ENCODE assay signal across 22 cellular contexts in the genomic region with DNA sequence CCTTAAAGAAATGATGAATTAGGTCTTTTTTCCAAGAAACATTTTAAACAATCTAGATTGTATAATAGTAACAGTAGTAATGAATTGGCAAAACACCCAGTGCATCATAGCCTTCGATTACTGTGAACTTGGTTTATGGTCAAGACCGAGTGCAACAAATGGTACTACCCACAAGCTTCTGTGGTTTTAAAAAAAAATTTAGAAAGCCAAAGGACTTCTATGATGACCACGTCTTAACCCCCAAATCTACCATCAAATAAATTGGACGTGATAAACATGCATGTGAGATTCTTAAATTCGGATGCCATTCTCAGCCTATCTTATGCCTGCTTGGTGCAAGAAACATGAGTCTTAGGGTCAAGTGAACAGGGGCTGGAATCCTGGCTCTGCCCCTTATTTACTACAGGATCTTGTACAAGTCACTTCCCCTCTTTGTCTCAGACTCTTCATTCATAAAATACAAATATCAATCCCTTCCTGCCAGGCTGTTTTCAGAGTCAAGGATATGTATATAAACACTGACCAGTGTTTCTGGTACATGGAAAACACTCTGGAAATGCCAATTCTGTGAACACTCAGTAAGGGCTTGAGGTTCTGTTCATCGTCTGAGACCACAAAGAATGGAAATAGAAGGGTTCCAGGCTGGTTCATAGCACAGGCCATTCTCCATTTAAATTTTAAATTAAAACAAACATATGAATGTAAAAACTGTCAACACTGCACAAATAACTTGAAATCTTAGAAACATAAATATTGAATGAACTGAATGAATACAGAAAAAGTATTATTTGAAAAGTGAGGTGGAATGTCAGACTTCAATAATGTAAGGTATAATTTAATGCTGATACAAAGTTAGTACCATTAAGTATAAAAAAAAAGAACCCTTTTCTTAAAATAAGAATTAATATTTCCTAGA.
DNase-seq lines count a peak whose midpoint lies in the region; ATAC-seq, FAIRE-seq and TF ChIP-seq lines count a peak whose summit lies in the region.
"Had no signal": no experiment of that assay in that cellular context is flagged by ENCODE, and none has a peak within 500 bp of the region (broad histone marks: within the 10 kb centered on the region; RNA-seq: fewer than 3 reads in every experiment).

No MANE protein-coding gene starts in this region.

- H3K4me3 ChIP-seq in endodermal cell (ENCODE audit: low read length), result no peak overlapping the region
- no peak overlapping the region for H3K4me3 ChIP-seq in neural progenitor cell
- H3K4me3 ChIP-seq in small intestine (ENCODE audit: low read depth in 1 of 2, low read length in 2 of 2), result no peak overlapping the region
- H3K4me3 ChIP-seq: adrenal gland, PC-9, thyroid gland had no signal

- H4K20me1 ChIP-seq in neural progenitor cell (ENCODE audit: low read depth), result peaks cover 75% of the 10 kb centered on the region

- no peak overlapping the region for H3K4me2 ChIP-seq in neural progenitor cell
- H3K4me2 ChIP-seq: PC-9 had no signal

- H3K4me1 Mint-ChIP-seq in endodermal cell (peaks cover 30% of the 10 kb centered on the region), neural progenitor cell (peaks cover 28% of the 10 kb centered on the region)

- H3K36me3 Mint-ChIP-seq in endodermal cell (ENCODE audit: low read depth), result no peaks in the 10 kb centered on the region
- H3K36me3 Mint-ChIP-seq in neural progenitor cell, result peaks cover 23% of the 10 kb centered on the region
- H3K36me3 Mint-ChIP-seq: CD4-positive, alpha-beta memory T cell; stimulated activated naive B cell treated with anti-CD40 and anti-IgM and Interleukin-4, amounts not matched to agents 10 μg/mL and 1 μg/mL and 100 μg/mL, for 72 hours had no signal

- H3K36me3 ChIP-seq in endodermal cell (ENCODE audit: control insufficient read depth, insufficient read depth, low read length), result peaks cover 5% of the 10 kb centered on the region
- no peaks in the 10 kb centered on the region for H3K36me3 ChIP-seq in neural progenitor cell
- H3K36me3 ChIP-seq in small intestine (ENCODE audit: control insufficient read depth in 2 of 2, insufficient read depth in 2 of 2, low read length in 2 of 2), result no peaks in the 10 kb centered on the region
- H3K36me3 ChIP-seq: adrenal gland, thyroid gland had no signal

- H3K9ac ChIP-seq in endodermal cell (ENCODE audit: extremely low read depth, low read length, poor library complexity, severe bottlenecking), result no peak overlapping the region
- no peak overlapping the region for H3K9ac ChIP-seq in neural progenitor cell

- peaks cover 32% of the 10 kb centered on the region for H3F3A ChIP-seq in neural progenitor cell (ENCODE audit: low read depth)

- ATAC-seq in GM19452 (IDR thresholded peaks at IDR 0.05; ENCODE audit: unreplicated experiment), result no peak
- ATAC-seq in GM18498 (IDR thresholded peaks at IDR 0.05; ENCODE audit: unreplicated experiment), result no peak
- ATAC-seq: activated CD4-positive, alpha-beta T cell treated with anti-CD3 and anti-CD28 coated beads for 36 hours; stimulated activated naive B cell treated with anti-CD40 and anti-IgM and Interleukin-4, amounts not matched to agents 10 μg/mL and 1 μg/mL and 100 μg/mL, for 72 hours had no signal

- FAIRE-seq in G401.6 (lab: Jason Lieb, UNC) (peak; percentile 51), small intestine (lab: Jason Lieb, UNC) (no peak)
- FAIRE-seq: H1, keratinocyte had no signal

- DNase-seq in OCI-M1 (lab: John Stamatoyannopoulos, UW) (peak; percentile 56), endodermal cell (no peak), neural progenitor cell (ENCODE audit: low spot score) (no peak), SHP77 (lab: John Stamatoyannopoulos, UW) (no peak), small intestine (no peak)
- DNase-seq: activated CD4-positive, alpha-beta T cell treated with anti-CD3 and anti-CD28 coated beads for 36 hours; adrenal gland; CD4-positive, alpha-beta memory T cell; DMS79; effector CD4-positive, alpha-beta T cell; NCI-H1092 treated with DMSO at 0.1 percent for 48 hours; NCI-H2171; PC-9; retina; stimulated activated naive B cell treated with anti-CD40 and anti-IgM and Interleukin-4, amounts not matched to agents 10 μg/mL and 1 μg/mL and 100 μg/mL, for 72 hours; thyroid gland had no signal

- TF ChIP-seq CTCF in endodermal cell (conservative IDR thresholded peaks at IDR 0.05) (no peak), neural progenitor cell (IDR thresholded peaks at IDR 0.05) (no peak)

- no peaks in the 10 kb centered on the region for H3K9me3 Mint-ChIP-seq in endodermal cell
- H3K9me3 Mint-ChIP-seq in neural progenitor cell, result no peaks in the 10 kb centered on the region
- H3K9me3 Mint-ChIP-seq: CD4-positive, alpha-beta memory T cell; IgD-negative memory B cell; stimulated activated naive B cell treated with anti-CD40 and anti-IgM and Interleukin-4, amounts not matched to agents 10 μg/mL and 1 μg/mL and 100 μg/mL, for 72 hours had no signal

- H3K4me1 ChIP-seq in endodermal cell (ENCODE audit: control insufficient read depth, insufficient read depth, low read length) (peaks cover 8% of the 10 kb centered on the region), neural progenitor cell (peaks cover 24% of the 10 kb centered on the region), small intestine (ENCODE audit: control insufficient read depth in 2 of 2, insufficient read depth in 1 of 2, low read depth in 1 of 2, low read length in 1 of 2) (peaks cover 0 to 4% of the 10 kb centered on the region in 2 donors)

- H3K27ac ChIP-seq in endodermal cell (ENCODE audit: low read depth, low read length), result peak overlapping the region; percentile 40
- no peak overlapping the region for H3K27ac ChIP-seq in neural progenitor cell
- no peak overlapping the region for H3K27ac ChIP-seq in small intestine (ENCODE audit: low read depth in 1 of 2, low read length in 1 of 2)
- H3K27ac ChIP-seq: adrenal gland, PC-9, thyroid gland had no signal

- peaks cover 93% of the 10 kb centered on the region for H3K79me2 ChIP-seq in neural progenitor cell (ENCODE audit: low read depth)

- H3K9me3 ChIP-seq in endodermal cell (ENCODE audit: control insufficient read depth, low read length) (no peaks in the 10 kb centered on the region), neural progenitor cell (ENCODE audit: low read depth) (no peaks in the 10 kb centered on the region), small intestine (ENCODE audit: control insufficient read depth, low read depth) (no peaks in the 10 kb centered on the region)
- H3K9me3 ChIP-seq: adrenal gland, thyroid gland had no signal

- H3K27me3 ChIP-seq in endodermal cell (ENCODE audit: control insufficient read depth, insufficient read depth, low read length, poor library complexity, severe bottlenecking) (no peaks in the 10 kb centered on the region), neural progenitor cell (no peaks in the 10 kb centered on the region), small intestine (ENCODE audit: control insufficient read depth in 2 of 2, insufficient read depth in 2 of 2, low read length in 2 of 2) (no peaks in the 10 kb centered on the region)
- H3K27me3 ChIP-seq: adrenal gland, thyroid gland had no signal

- H2AFZ ChIP-seq in neural progenitor cell (replicated peaks), result no peak overlapping the region
- H2AFZ ChIP-seq: PC-9 had no signal

- 89 to 95% methylated on average over 3 to 6 of the region's 6 CpGs for WGBS in endodermal cell (ENCODE audit: insufficient coverage in 1 of 2, insufficient read length in 1 of 2), 2 experiments
- 80 to 94% (median 85%) methylated on average over 6 of the region's 6 CpGs for WGBS in small intestine, 3 donors

- no peak overlapping the region for H3K27ac Mint-ChIP-seq in endodermal cell
- peak overlapping the region; percentile 62 for H3K27ac Mint-ChIP-seq in neural progenitor cell
- H3K27ac Mint-ChIP-seq: activated CD4-positive, alpha-beta T cell treated with anti-CD3 and anti-CD28 coated beads for 36 hours; CD4-positive, alpha-beta memory T cell; IgD-negative memory B cell; stimulated activated naive B cell treated with anti-CD40 and anti-IgM and Interleukin-4, amounts not matched to agents 10 μg/mL and 1 μg/mL and 100 μg/mL, for 72 hours had no signal

- no peaks in the 10 kb centered on the region for H3K27me3 Mint-ChIP-seq in endodermal cell (ENCODE audit: insufficient read depth)
- H3K27me3 Mint-ChIP-seq in neural progenitor cell (ENCODE audit: insufficient read depth, low read depth), result peaks cover 2% of the 10 kb centered on the region
- H3K27me3 Mint-ChIP-seq: stimulated activated naive B cell treated with anti-CD40 and anti-IgM and Interleukin-4, amounts not matched to agents 10 μg/mL and 1 μg/mL and 100 μg/mL, for 72 hours had no signal

- no peak overlapping the region for H3K4me3 Mint-ChIP-seq in endodermal cell
- no peak overlapping the region for H3K4me3 Mint-ChIP-seq in neural progenitor cell
- H3K4me3 Mint-ChIP-seq: activated CD4-positive, alpha-beta T cell treated with anti-CD3 and anti-CD28 coated beads for 36 hours; CD4-positive, alpha-beta memory T cell; IgD-negative memory B cell; stimulated activated naive B cell treated with anti-CD40 and anti-IgM and Interleukin-4, amounts not matched to agents 10 μg/mL and 1 μg/mL and 100 μg/mL, for 72 hours had no signal
